35 cellular contexts compared by ENCODE assay signal in genomic region chr13:95918860-95919259, GRCh38.
DNase-seq lines count a peak whose midpoint lies in the region; ATAC-seq, FAIRE-seq and TF ChIP-seq lines count a peak whose summit lies in the region.
"Had no signal": no experiment of that assay in that cellular context is flagged by ENCODE, and none has a peak within 500 bp of the region (broad histone marks: within the 10 kb centered on the region; RNA-seq: fewer than 3 reads in every experiment).

No MANE protein-coding gene starts in this region.

- no peak for FAIRE-seq in HepG2 (lab: Jason Lieb, UNC)
- FAIRE-seq in H54 (lab: Jason Lieb, UNC), result peak; percentile 38
- FAIRE-seq: A204.1, A549, D721Med had no signal

- H3K9ac ChIP-seq in liver (ENCODE audit: low read depth in 1 of 2, low read length in 2 of 2), result no peak overlapping the region
- no peak overlapping the region for H3K9ac ChIP-seq in HepG2 (ENCODE audit: insufficient read depth, low read depth, low read length)
- H3K9ac ChIP-seq: BLaER1; BLaER1 treated with 17β-estradiol and CSF1 and Interleukin-3, amounts not matched to agents 10 nM and 100 nM had no signal

- no peak for TF ChIP-seq EP300 in HepG2 (IDR thresholded peaks at IDR 0.05; ENCODE audit: low read depth in 2 of 2, low read length in 2 of 2)
- TF ChIP-seq EP300 in HepG2 (CRISPR knock-in tag; IDR thresholded peaks at IDR 0.05; ENCODE audit: borderline replicate concordance), result no peak

- H3K9me3 ChIP-seq in liver (ENCODE audit: control insufficient read depth in 4 of 4, low read length in 3 of 4), result peaks cover 0 to under 1% (median 0%) of the 10 kb centered on the region in 4 donors
- no peaks in the 10 kb centered on the region for H3K9me3 ChIP-seq in HepG2 (ENCODE audit: low read length)
- H3K9me3 ChIP-seq: A549; BE2C; BLaER1; BLaER1 treated with 17β-estradiol and CSF1 and Interleukin-3, amounts not matched to agents 10 nM and 100 nM had no signal

- H3K36me3 Mint-ChIP-seq in activated CD4-positive, alpha-beta T cell treated with anti-CD3 and anti-CD28 coated beads, Interleukin-2, amount 10 ng/mL, durations not matched to agents 24 days and 14 days (ENCODE audit: low read depth), result no peaks in the 10 kb centered on the region
- H3K36me3 Mint-ChIP-seq in activated CD4-positive, alpha-beta T cell treated with anti-CD3 and anti-CD28 coated beads for 36 hours (ENCODE audit: low read depth), result no peaks in the 10 kb centered on the region
- H3K36me3 Mint-ChIP-seq: CD4-positive, alpha-beta memory T cell; CD4-positive, CD25-positive, alpha-beta regulatory T cell; CD8-positive, alpha-beta memory T cell; CD8-positive, alpha-beta T cell had no signal

- BruUV-seq in HepG2 (replicated peaks; lab: Mats Ljungman, UMichigan), result no TSS peak

- no peak overlapping the region for H3K4me3 Mint-ChIP-seq in activated CD4-positive, alpha-beta T cell treated with anti-CD3 and anti-CD28 coated beads, Interleukin-2, amount 10 ng/mL, durations not matched to agents 24 days and 14 days
- no peak overlapping the region for H3K4me3 Mint-ChIP-seq in activated CD4-positive, alpha-beta T cell treated with anti-CD3 and anti-CD28 coated beads for 36 hours
- H3K4me3 Mint-ChIP-seq: B cell; CD14-positive monocyte; CD4-positive, alpha-beta memory T cell; CD4-positive, alpha-beta T cell; CD4-positive, CD25-positive, alpha-beta regulatory T cell; CD8-positive, alpha-beta memory T cell; CD8-positive, alpha-beta T cell had no signal

- no peaks in the 10 kb centered on the region for H4K20me1 ChIP-seq in HepG2 (ENCODE audit: insufficient read depth, low read length)
- H4K20me1 ChIP-seq: BLaER1; BLaER1 treated with 17β-estradiol and CSF1 and Interleukin-3, amounts not matched to agents 10 nM and 100 nM had no signal

- H3K4me3 ChIP-seq in liver (ENCODE audit: low read depth in 1 of 3, low read length in 3 of 3), result no peak overlapping the region
- no peak overlapping the region for H3K4me3 ChIP-seq in HepG2 (replicated peaks in 1 of 3; ENCODE audit: insufficient read depth in 1 of 3, low read depth in 2 of 3, low read length in 3 of 3)
- H3K4me3 ChIP-seq: A549; BLaER1; BLaER1 treated with 17β-estradiol and CSF1 and Interleukin-3, amounts not matched to agents 10 nM and 100 nM had no signal

- H3K4me1 ChIP-seq in liver (ENCODE audit: control insufficient read depth in 4 of 4, insufficient read depth in 4 of 4, low read length in 3 of 4) (no peaks in the 10 kb centered on the region), HepG2 (ENCODE audit: insufficient read depth, low read length) (no peaks in the 10 kb centered on the region)
- H3K4me1 ChIP-seq: A549; BE2C; BLaER1; BLaER1 treated with 17β-estradiol and CSF1 and Interleukin-3, amounts not matched to agents 10 nM and 100 nM had no signal

- no peak for TF ChIP-seq RAD21 in liver (IDR thresholded peaks at IDR 0.05)
- TF ChIP-seq RAD21 in HepG2 (CRISPR knock-in tag; IDR thresholded peaks at IDR 0.05), result no peak

- no peaks in the 10 kb centered on the region for H3K79me2 ChIP-seq in HepG2 (ENCODE audit: insufficient read depth, low read length)

- no peak overlapping the region for H3K27ac Mint-ChIP-seq in activated CD4-positive, alpha-beta T cell treated with anti-CD3 and anti-CD28 coated beads, Interleukin-2, amount 10 ng/mL, durations not matched to agents 24 days and 14 days
- H3K27ac Mint-ChIP-seq in activated CD4-positive, alpha-beta T cell treated with anti-CD3 and anti-CD28 coated beads for 36 hours, result no peak overlapping the region
- H3K27ac Mint-ChIP-seq: B cell; CD14-positive monocyte; CD4-positive, alpha-beta memory T cell; CD4-positive, alpha-beta T cell; CD8-positive, alpha-beta memory T cell; CD8-positive, alpha-beta T cell had no signal

- H3K36me3 ChIP-seq in liver (ENCODE audit: control insufficient read depth in 4 of 4, insufficient read depth in 3 of 4, low read depth in 1 of 4, low read length in 3 of 4), result no peaks in the 10 kb centered on the region
- H3K36me3 ChIP-seq in HepG2 (replicated peaks in 1 of 2; ENCODE audit: control insufficient read depth in 1 of 2, insufficient read depth in 2 of 2, low read length in 2 of 2), result no peaks in the 10 kb centered on the region
- H3K36me3 ChIP-seq: BLaER1; BLaER1 treated with 17β-estradiol and CSF1 and Interleukin-3, amounts not matched to agents 10 nM and 100 nM had no signal

- CTCF ChIA-PET in activated CD4-positive, alpha-beta T cell treated with anti-CD3 and anti-CD28 coated beads for 36 hours (lab: Charles Lee), result no interaction called here
- CTCF ChIA-PET in HepG2 (lab: Yijun Ruan, JAX; ENCODE audit: low intra/inter-chr PET ratio, low total read pairs), result no interaction called here

- H3K27me3 ChIP-seq in liver (ENCODE audit: control insufficient read depth in 4 of 4, insufficient read depth in 4 of 4, low read length in 3 of 4), result no peaks in the 10 kb centered on the region
- no peaks in the 10 kb centered on the region for H3K27me3 ChIP-seq in HepG2 (ENCODE audit: control insufficient read depth in 1 of 2, insufficient read depth in 2 of 2, low read length in 2 of 2)
- H3K27me3 ChIP-seq: BE2C; BLaER1; BLaER1 treated with 17β-estradiol and CSF1 and Interleukin-3, amounts not matched to agents 10 nM and 100 nM had no signal

- no peaks in the 10 kb centered on the region for H3K9me3 Mint-ChIP-seq in activated CD4-positive, alpha-beta T cell treated with anti-CD3 and anti-CD28 coated beads, Interleukin-2, amount 10 ng/mL, durations not matched to agents 24 days and 14 days
- peaks cover 2% of the 10 kb centered on the region for H3K9me3 Mint-ChIP-seq in activated CD4-positive, alpha-beta T cell treated with anti-CD3 and anti-CD28 coated beads for 36 hours (ENCODE audit: low read depth)
- H3K9me3 Mint-ChIP-seq: CD8-positive, alpha-beta T cell had no signal

- TF ChIP-seq POLR2A in HepG2 (IDR thresholded peaks at IDR 0.05; ENCODE audit: insufficient read depth in 1 of 2, low read depth in 2 of 2, low read length in 2 of 2) (no peak), H54 (IDR thresholded peaks at IDR 0.05; ENCODE audit: low read depth, low read length) (no peak)

- in situ Hi-C loops in HepG2 (cut with HindIII; ENCODE audit: extremely low pct_ligation_motif_present, low pct_unique_long_range_greater_than_20kb), result no loop called here

- no peak overlapping the region for H2AFZ ChIP-seq in HepG2 (ENCODE audit: low read length)

- peak; percentile 6 for DNase-seq in activated CD4-positive, alpha-beta T cell treated with anti-CD3 and anti-CD28 coated beads, Interleukin-2, amount 10 ng/mL, durations not matched to agents 24 days and 14 days
- no peak for DNase-seq in activated CD4-positive, alpha-beta T cell treated with anti-CD3 and anti-CD28 coated beads for 36 hours
- DNase-seq in HepG2 (ENCODE audit: low spot score) (no peak), H54 (ENCODE audit: insufficient read length, low spot score) (no peak)
- no peak for DNase-seq in stimulated activated CD4-positive, alpha-beta T cell treated with anti-CD3 and anti-CD28 coated beads, Interleukin-4, amount 100 ng/mL, for 24 hours
- DNase-seq: 8988T; ACHN; AML-193; BE2C; C1 segment of cervical spinal cord; Caco-2; Calu3; CD4-positive, alpha-beta memory T cell; CD4-positive, alpha-beta T cell; CD4-positive, CD25-positive, alpha-beta regulatory T cell; CD8-positive, alpha-beta memory T cell; CD8-positive, alpha-beta T cell; COR-L47; DMS 273 treated with DMSO at 0.1 percent for 48 hours; DMS153; DMS53; DMS79; DMS79 treated with DMSO at 0.1 percent for 48 hours; DND-41; EL had no signal

- TF ChIP-seq CTCF in liver (IDR thresholded peaks at IDR 0.05; ENCODE audit: low read depth, low read length, missing input control) (no peak), HepG2 (CRISPR knock-in tag; IDR thresholded peaks at IDR 0.05) (no peak)

- WGBS in liver, result 37% methylated on average over 2 of the region's 2 CpGs
- WGBS in HepG2 (ENCODE audit: low lambda C conversion rate), result 100% methylated on average over 2 of the region's 2 CpGs

- POLR2A ChIA-PET in activated CD4-positive, alpha-beta T cell treated with anti-CD3 and anti-CD28 coated beads for 36 hours (lab: Charles Lee), result no interaction called here
- POLR2A ChIA-PET in HepG2 (lab: Yijun Ruan, JAX), result no interaction called here

- no peaks in the 10 kb centered on the region for H3K4me1 Mint-ChIP-seq in activated CD4-positive, alpha-beta T cell treated with anti-CD3 and anti-CD28 coated beads, Interleukin-2, amount 10 ng/mL, durations not matched to agents 24 days and 14 days
- H3K4me1 Mint-ChIP-seq in activated CD4-positive, alpha-beta T cell treated with anti-CD3 and anti-CD28 coated beads for 36 hours, result no peaks in the 10 kb centered on the region
- H3K4me1 Mint-ChIP-seq: B cell; CD14-positive monocyte; CD4-positive, alpha-beta memory T cell; CD4-positive, CD25-positive, alpha-beta regulatory T cell; CD8-positive, alpha-beta memory T cell had no signal

- intact Hi-C loops in activated CD4-positive, alpha-beta T cell treated with anti-CD3 and anti-CD28 coated beads, Interleukin-2, amount 10 ng/mL, durations not matched to agents 24 days and 14 days (cut with micrococcal nuclease), result no loop called here
- intact Hi-C loops in activated CD4-positive, alpha-beta T cell treated with anti-CD3 and anti-CD28 coated beads for 36 hours (cut with DNase I, micrococcal nuclease), result no loop called here
- intact Hi-C loops in HepG2 (cut with micrococcal nuclease; ENCODE audit: unreplicated experiment), result no loop called here

- H3K27me3 Mint-ChIP-seq in activated CD4-positive, alpha-beta T cell treated with anti-CD3 and anti-CD28 coated beads, Interleukin-2, amount 10 ng/mL, durations not matched to agents 24 days and 14 days, result no peaks in the 10 kb centered on the region
- H3K27me3 Mint-ChIP-seq in activated CD4-positive, alpha-beta T cell treated with anti-CD3 and anti-CD28 coated beads for 36 hours, result no peaks in the 10 kb centered on the region
- H3K27me3 Mint-ChIP-seq: B cell; CD4-positive, alpha-beta memory T cell; CD4-positive, alpha-beta T cell; CD4-positive, CD25-positive, alpha-beta regulatory T cell had no signal

- H3K4me2 ChIP-seq in HepG2 (ENCODE audit: low read depth, low read length), result no peak overlapping the region
- H3K4me2 ChIP-seq: A549; BLaER1; BLaER1 treated with 17β-estradiol and CSF1 and Interleukin-3, amounts not matched to agents 10 nM and 100 nM had no signal

- no peak overlapping the region for H3K27ac ChIP-seq in liver (ENCODE audit: low read depth in 1 of 2, low read length in 2 of 2)
- no peak overlapping the region for H3K27ac ChIP-seq in HepG2 (ENCODE audit: extremely low read length, insufficient read depth, low read length)
- H3K27ac ChIP-seq: 22Rv1; A549; BLaER1; BLaER1 treated with 17β-estradiol and CSF1 and Interleukin-3, amounts not matched to agents 10 nM and 100 nM; C4-2B had no signal

- ATAC-seq in activated CD4-positive, alpha-beta T cell treated with anti-CD3 and anti-CD28 coated beads for 36 hours, result no peak
- ATAC-seq in HepG2, result no peak
- ATAC-seq: A549; CD8-positive, alpha-beta T cell had no signal

TF ChIP-seq in liver, 16 proteins besides CTCF, POLR2A, EP300 and RAD21:
- TF ChIP-seq JUND (IDR thresholded peaks at IDR 0.05) (peak; percentile 36 to 64), TAF1 (conservative IDR thresholded peaks at IDR 0.05) (no peak)

TF ChIP-seq in HepG2, 621 proteins besides CTCF, POLR2A, EP300 and RAD21 (continues in another document):
- TF ChIP-seq NFKB2 (CRISPR knock-in tag; IDR thresholded peaks at IDR 0.05; ENCODE audit: borderline replicate concordance), result no peak
